Comparison of ENCODE assay signal across 15 cellular contexts in genomic region chr5:176133877-176134276, GRCh38.
DNase-seq lines count a peak whose midpoint lies in the region; ATAC-seq and TF ChIP-seq lines count a peak whose summit lies in the region.
"Had no signal": no experiment of that assay in that cellular context is flagged by ENCODE, and none has a peak within 500 bp of the region (broad histone marks: within the 10 kb centered on the region; RNA-seq: fewer than 3 reads in every experiment).

No MANE protein-coding gene starts in this region.

- H3K9me3 Mint-ChIP-seq in activated naive CD4-positive, alpha-beta T cell treated with anti-CD3 and anti-CD28 coated beads, Interleukin-2, amount 10 ng/mL, durations not matched to agents 7 days and 5 days = no peaks in the 10 kb centered on the region
- no peaks in the 10 kb centered on the region for H3K9me3 Mint-ChIP-seq in activated T-cell treated with anti-CD3 and anti-CD28 coated beads, Interleukin-2, amount 50 U/mL, for 72 hours
- H3K9me3 Mint-ChIP-seq in type B pancreatic cell = no peaks in the 10 kb centered on the region
- no peaks in the 10 kb centered on the region for H3K9me3 Mint-ChIP-seq in activated T-helper 2 cell treated with anti-CD3 and anti-CD28 coated beads, Interferon-gamma antibody, Interleukin-2, Interleukin-4, amounts not matched to agents 10 μg/mL and 5 μg/mL and 100 μg/mL, durations not matched to agents 14 hours and 24 hours and 36 hours

- H3K4me3 Mint-ChIP-seq in activated naive CD4-positive, alpha-beta T cell treated with anti-CD3 and anti-CD28 coated beads, Interleukin-2, amount 10 ng/mL, durations not matched to agents 7 days and 5 days = peak overlapping the region; percentile 57
- peak overlapping the region; percentile 82 to 86 for H3K4me3 Mint-ChIP-seq in activated T-cell treated with anti-CD3 and anti-CD28 coated beads, Interleukin-2, amount 50 U/mL, for 72 hours
- H3K4me3 Mint-ChIP-seq in type B pancreatic cell = peak overlapping the region; percentile 43
- no peak overlapping the region for H3K4me3 Mint-ChIP-seq in activated T-helper 2 cell treated with anti-CD3 and anti-CD28 coated beads, Interferon-gamma antibody, Interleukin-2, Interleukin-4, amounts not matched to agents 10 μg/mL and 5 μg/mL and 100 μg/mL, durations not matched to agents 14 hours and 24 hours and 36 hours (ENCODE audit: low read depth)
- H3K4me3 Mint-ChIP-seq: activated CD8-positive, alpha-beta memory T cell treated with anti-CD3 and anti-CD28 coated beads, Interleukin-2, amount 10 ng/mL, durations not matched to agents 7 days and 5 days had no signal

- CTCF ChIA-PET in activated naive CD4-positive, alpha-beta T cell treated with anti-CD3 and anti-CD28 coated beads, Interleukin-2, amount 10 ng/mL, durations not matched to agents 7 days and 5 days (lab: Charles Lee) = no interaction called here

- TF ChIP-seq CTCF in lower lobe of right lung (IDR thresholded peaks at IDR 0.05) = no peak
- TF ChIP-seq CTCF in type B pancreatic cell (conservative IDR thresholded peaks at IDR 0.05) = no peak
- TF ChIP-seq CTCF in GM13977 (IDR thresholded peaks at IDR 0.05; ENCODE audit: extremely low read depth, insufficient read depth, missing control alignments) = no peak

- H3K36me3 Mint-ChIP-seq in activated naive CD4-positive, alpha-beta T cell treated with anti-CD3 and anti-CD28 coated beads, Interleukin-2, amount 10 ng/mL, durations not matched to agents 7 days and 5 days = no peaks in the 10 kb centered on the region
- peaks cover 0 to 2% of the 10 kb centered on the region in 2 donors for H3K36me3 Mint-ChIP-seq in activated T-cell treated with anti-CD3 and anti-CD28 coated beads, Interleukin-2, amount 50 U/mL, for 72 hours (ENCODE audit: insufficient read depth in 2 of 2)
- H3K36me3 Mint-ChIP-seq in type B pancreatic cell = no peaks in the 10 kb centered on the region
- no peaks in the 10 kb centered on the region for H3K36me3 Mint-ChIP-seq in activated T-helper 2 cell treated with anti-CD3 and anti-CD28 coated beads, Interferon-gamma antibody, Interleukin-2, Interleukin-4, amounts not matched to agents 10 μg/mL and 5 μg/mL and 100 μg/mL, durations not matched to agents 14 hours and 24 hours and 36 hours (ENCODE audit: low read depth)
- H3K36me3 Mint-ChIP-seq: activated CD8-positive, alpha-beta memory T cell treated with anti-CD3 and anti-CD28 coated beads, Interleukin-2, amount 10 ng/mL, durations not matched to agents 7 days and 5 days had no signal

- in situ Hi-C loops in GM13977 (cut with MboI; ENCODE audit: low pct_unique_long_range_greater_than_20kb, low sequenced_read_pairs, unreplicated experiment) = no loop called here

- peaks cover 20% of the 10 kb centered on the region for H3K4me1 Mint-ChIP-seq in activated naive CD4-positive, alpha-beta T cell treated with anti-CD3 and anti-CD28 coated beads, Interleukin-2, amount 10 ng/mL, durations not matched to agents 7 days and 5 days
- H3K4me1 Mint-ChIP-seq in activated T-cell treated with anti-CD3 and anti-CD28 coated beads, Interleukin-2, amount 50 U/mL, for 72 hours (ENCODE audit: low read depth) = peaks cover 21% of the 10 kb centered on the region
- H3K4me1 Mint-ChIP-seq in type B pancreatic cell (ENCODE audit: unreplicated experiment) = peaks cover 5% of the 10 kb centered on the region
- H3K4me1 Mint-ChIP-seq in activated T-helper 2 cell treated with anti-CD3 and anti-CD28 coated beads, Interferon-gamma antibody, Interleukin-2, Interleukin-4, amounts not matched to agents 10 μg/mL and 5 μg/mL and 100 μg/mL, durations not matched to agents 14 hours and 24 hours and 36 hours (ENCODE audit: low read depth) = peaks cover 5% of the 10 kb centered on the region

- intact Hi-C loops in lower lobe of right lung (cut with DNase I) = no loop called here
- intact Hi-C loops in activated T-helper 2 cell treated with anti-CD3 and anti-CD28 coated beads, Interferon-gamma antibody, Interleukin-2, Interleukin-4, amounts not matched to agents 10 μg/mL and 5 μg/mL and 100 μg/mL, durations not matched to agents 14 hours and 24 hours and 36 hours (cut with micrococcal nuclease) = no loop called here

- no peaks in the 10 kb centered on the region for H3K9me3 ChIP-seq in lower lobe of right lung
- H3K9me3 ChIP-seq: right lobe of liver had no signal

- no peak overlapping the region for H3K27ac ChIP-seq in lower lobe of right lung
- H3K27ac ChIP-seq: coronary artery, right lobe of liver had no signal

- peak in 1 of 2 donors; percentile 54 for ATAC-seq in activated T-cell treated with anti-CD3 and anti-CD28 coated beads, Interleukin-2, amount 50 U/mL, for 72 hours (replicated peaks in 1 of 2)
- ATAC-seq in lower lobe of right lung = peak in 1 of 2 donors; percentile 16
- ATAC-seq: activated CD8-positive, alpha-beta memory T cell treated with anti-CD3 and anti-CD28 coated beads, Interleukin-2, amount 10 ng/mL, durations not matched to agents 7 days and 5 days had no signal

- H3K27ac Mint-ChIP-seq in activated naive CD4-positive, alpha-beta T cell treated with anti-CD3 and anti-CD28 coated beads, Interleukin-2, amount 10 ng/mL, durations not matched to agents 7 days and 5 days = no peak overlapping the region
- H3K27ac Mint-ChIP-seq in activated T-cell treated with anti-CD3 and anti-CD28 coated beads, Interleukin-2, amount 50 U/mL, for 72 hours = no peak overlapping the region
- no peak overlapping the region for H3K27ac Mint-ChIP-seq in type B pancreatic cell
- H3K27ac Mint-ChIP-seq in activated T-helper 2 cell treated with anti-CD3 and anti-CD28 coated beads, Interferon-gamma antibody, Interleukin-2, Interleukin-4, amounts not matched to agents 10 μg/mL and 5 μg/mL and 100 μg/mL, durations not matched to agents 14 hours and 24 hours and 36 hours = no peak overlapping the region
- H3K27ac Mint-ChIP-seq: activated CD8-positive, alpha-beta memory T cell treated with anti-CD3 and anti-CD28 coated beads, Interleukin-2, amount 10 ng/mL, durations not matched to agents 7 days and 5 days had no signal

- no peak for DNase-seq in activated naive CD4-positive, alpha-beta T cell treated with anti-CD3 and anti-CD28 coated beads, Interleukin-2, amount 10 ng/mL, durations not matched to agents 7 days and 5 days
- no peak for DNase-seq in activated naive CD4-positive, alpha-beta T cell treated with anti-CD3 and anti-CD28 coated beads, Interleukin-2, amount 50 U/mL, for 16 hours
- no peak for DNase-seq in activated T-cell treated with anti-CD3 and anti-CD28 coated beads, Interleukin-2, amount 50 U/mL, for 72 hours
- DNase-seq in lower lobe of right lung = no peak
- no peak for DNase-seq in type B pancreatic cell (ENCODE audit: extremely low spot score, unreplicated experiment)
- DNase-seq in GM13977 (ENCODE audit: low spot score) = no peak
- DNase-seq in activated T-helper 2 cell treated with anti-CD3 and anti-CD28 coated beads, Interferon-gamma antibody, Interleukin-2, Interleukin-4, amounts not matched to agents 10 μg/mL and 5 μg/mL and 100 μg/mL, durations not matched to agents 14 hours and 24 hours and 36 hours (ENCODE audit: low spot score) = no peak
- no peak for DNase-seq in activated effector memory CD4-positive, alpha-beta T cell treated with Interleukin-2 at 50 U/mL for 16 hours
- DNase-seq: ACHN; activated CD8-positive, alpha-beta memory T cell treated with anti-CD3 and anti-CD28 coated beads, Interleukin-2, amount 10 ng/mL, durations not matched to agents 7 days and 5 days; glutamatergic neuron; IMR-90; NCI-H2171; right lobe of liver had no signal

- H3K4me1 ChIP-seq in lower lobe of right lung = no peaks in the 10 kb centered on the region
- H3K4me1 ChIP-seq: right lobe of liver had no signal

- H3K4me3 ChIP-seq in lower lobe of right lung = peak overlapping the region; percentile 23
- H3K4me3 ChIP-seq: coronary artery, right lobe of liver had no signal

- H3K27me3 ChIP-seq in lower lobe of right lung (ENCODE audit: low read depth) = peaks cover 4% of the 10 kb centered on the region
- H3K27me3 ChIP-seq: right lobe of liver had no signal

- H3K36me3 ChIP-seq in lower lobe of right lung = no peaks in the 10 kb centered on the region
- H3K36me3 ChIP-seq: right lobe of liver had no signal

- peaks cover 46% of the 10 kb centered on the region for H3K27me3 Mint-ChIP-seq in activated naive CD4-positive, alpha-beta T cell treated with anti-CD3 and anti-CD28 coated beads, Interleukin-2, amount 10 ng/mL, durations not matched to agents 7 days and 5 days
- peaks cover 29% of the 10 kb centered on the region for H3K27me3 Mint-ChIP-seq in activated T-cell treated with anti-CD3 and anti-CD28 coated beads, Interleukin-2, amount 50 U/mL, for 72 hours (ENCODE audit: low read depth)
- peaks cover 55% of the 10 kb centered on the region for H3K27me3 Mint-ChIP-seq in type B pancreatic cell
- peaks cover 47% of the 10 kb centered on the region for H3K27me3 Mint-ChIP-seq in activated T-helper 2 cell treated with anti-CD3 and anti-CD28 coated beads, Interferon-gamma antibody, Interleukin-2, Interleukin-4, amounts not matched to agents 10 μg/mL and 5 μg/mL and 100 μg/mL, durations not matched to agents 14 hours and 24 hours and 36 hours (ENCODE audit: low read depth)
